ENCODE assay signal across 34 cellular contexts in genomic region chr12:51472984-51473383, GRCh38.
"Had no signal": no experiment of that assay in that cellular context is flagged by ENCODE, and none has a peak within 500 bp of the region (broad histone marks: within the 10 kb centered on the region; RNA-seq: fewer than 3 reads in every experiment).

No MANE protein-coding gene starts in this region.

- H3K27me3 ChIP-seq: adrenal gland, body of pancreas, cardiac muscle cell, colonic mucosa, esophagus squamous epithelium, neural progenitor cell, right atrium auricular region, thyroid gland, upper lobe of right lung had no signal

- H3K36me3 ChIP-seq: adrenal gland, cardiac muscle cell, colonic mucosa, esophagus squamous epithelium, heart right ventricle, neural progenitor cell, right atrium auricular region, thyroid gland, upper lobe of right lung had no signal

- H3K9ac ChIP-seq: neural progenitor cell had no signal

- H3K9me3 ChIP-seq: adrenal gland, body of pancreas, colonic mucosa, esophagus squamous epithelium, heart right ventricle, right atrium auricular region, thyroid gland, upper lobe of right lung had no signal

- ATAC-seq: body of pancreas; heart right ventricle; natural killer cell; stimulated activated memory B cell treated with anti-CD40 and anti-IgM and Interleukin-4, amounts not matched to agents 10 μg/mL and 1 μg/mL and 100 μg/mL, for 72 hours; stimulated activated naive CD8-positive, alpha-beta T cell treated with anti-CD3 and anti-CD28 coated beads, Interleukin-15, amount 100 ng/mL, for 72 hours; upper lobe of right lung had no signal

- DNase-seq: activated CD4-positive, alpha-beta memory T cell treated with anti-CD3 and anti-CD28 coated beads for 36 hours; activated CD4-positive, alpha-beta T cell treated with anti-CD3 and anti-CD28 coated beads, Interleukin-2, amount 10 ng/mL, durations not matched to agents 24 days and 14 days; activated CD4-positive, CD25-positive, alpha-beta regulatory T cell treated with anti-CD3 and anti-CD28 coated beads, Interleukin-2, amount 50 U/mL, for 72 hours; activated CD8-positive, alpha-beta memory T cell treated with anti-CD3 and anti-CD28 coated beads, Interleukin-2, amount 50 U/mL, for 4 hours; activated effector memory CD4-positive, alpha-beta T cell treated with anti-CD3 and anti-CD28 coated beads, Interleukin-2, amount 50 U/mL, for 16 hours; activated naive CD4-positive, alpha-beta T cell treated with anti-CD3 and anti-CD28 coated beads for 36 hours; activated naive CD8-positive, alpha-beta T cell treated with anti-CD3 and anti-CD28 coated beads for 36 hours; activated T-cell treated with anti-CD3 and anti-CD28 coated beads, Interleukin-2, amount 50 U/mL, for 1 hour; adrenal gland; aorta; body of pancreas; cerebellar nuclear complex; colonic mucosa; effector CD8-positive, alpha-beta T cell; esophagus squamous epithelium; foreskin melanocyte; heart right ventricle; mesenchymal stem cell; natural killer cell; occipital lobe; stimulated activated CD4-positive, alpha-beta T cell treated with anti-CD3 and anti-CD28 coated beads, Interleukin-1b, Interleukin-23, amount 100 ng/mL, for 48 hours; stimulated activated CD4-positive, alpha-beta T cell treated with anti-CD3 and anti-CD28 coated beads, Interleukin-4, amount 100 ng/mL, for 4 hours; stimulated activated CD8-positive, alpha-beta memory T cell treated with anti-CD3 and anti-CD28 coated beads, Interleukin-4, amount 100 ng/mL, for 48 hours; stimulated activated naive CD8-positive, alpha-beta T cell treated with anti-CD3 and anti-CD28 coated beads, Interleukin-15, amount 100 ng/mL, for 72 hours; substantia nigra; thyroid gland; upper lobe of right lung had no signal

- H2AFZ ChIP-seq: neural progenitor cell had no signal

- H3K4me1 ChIP-seq: adrenal gland, body of pancreas, colonic mucosa, esophagus squamous epithelium, heart right ventricle, neural progenitor cell, right atrium auricular region, thyroid gland, upper lobe of right lung had no signal

- H3K27ac ChIP-seq: adrenal gland, body of pancreas, cardiac muscle cell, colonic mucosa, epithelial cell of prostate, esophagus squamous epithelium, heart right ventricle, neural progenitor cell, right atrium auricular region, thyroid gland, upper lobe of right lung, VCaP had no signal

- H3K4me3 ChIP-seq: adrenal gland, body of pancreas, cardiac muscle cell, colonic mucosa, esophagus squamous epithelium, heart right ventricle, neural progenitor cell, right atrium auricular region, smooth muscle cell, thyroid gland, upper lobe of right lung had no signal

- H3K4me2 ChIP-seq: neural progenitor cell, smooth muscle cell had no signal
